Comparison of ENCODE assay signal across 30 cellular contexts in the genomic region with DNA sequence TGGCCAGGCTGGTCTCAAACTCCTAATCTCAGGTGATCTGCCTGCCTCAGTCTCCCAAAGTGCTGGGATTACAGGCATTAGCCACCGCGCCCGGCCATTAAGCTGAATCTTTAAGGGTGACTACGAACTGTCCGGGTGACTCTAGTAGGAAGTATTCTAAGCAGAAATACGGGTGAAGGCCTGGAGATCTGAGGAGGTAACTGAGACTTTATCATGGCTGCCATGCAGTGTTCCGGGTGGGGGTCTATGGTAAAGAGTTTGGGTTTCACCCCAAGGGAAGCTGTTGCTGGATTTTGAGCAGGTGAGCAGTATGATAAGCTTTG.
"Had no signal": no experiment of that assay in that cellular context is flagged by ENCODE, and none has a peak within 500 bp of the region (broad histone marks: within the 10 kb centered on the region; RNA-seq: fewer than 3 reads in every experiment).

No MANE protein-coding gene starts in this region.

- H3K9me3 ChIP-seq: neutrophil, ovary, psoas muscle, spleen, suprapubic skin, testis, tibial artery, transverse colon, upper lobe of right lung, uterus had no signal

- ATAC-seq: naive thymus-derived CD8-positive, alpha-beta T cell; natural killer cell treated with Interleukin-12 subunit alpha and Interleukin-12 subunit beta and Interleukin-15 and Interleukin-18, amount 100 ng/mL, for 72 hours; psoas muscle; right cardiac atrium; sciatic nerve; stimulated activated memory B cell treated with anti-CD40 and anti-IgM and Interleukin-4, amounts not matched to agents 10 μg/mL and 1 μg/mL and 100 μg/mL, for 72 hours; stimulated activated naive CD8-positive, alpha-beta T cell treated with anti-CD3 and anti-CD28 coated beads, Interleukin-15, amount 100 ng/mL, for 72 hours; stimulated activated naive CD8-positive, alpha-beta T cell treated with anti-CD3 and anti-CD28 coated beads, Interleukin-15, Interleukin-2, amounts not matched to agents 100 U/mL and 50 U/mL, for 24 hours; upper lobe of right lung had no signal

- H3K27ac ChIP-seq: neutrophil, ovary, parathyroid adenoma, psoas muscle, skin epidermis, suprapubic skin, testis, tibial artery, transverse colon, upper lobe of right lung, uterus had no signal

- DNase-seq: naive thymus-derived CD8-positive, alpha-beta T cell; nephron progenitor cell; nucleus accumbens; ovary; posterior cingulate gyrus; psoas muscle; right cardiac atrium; spleen; stimulated activated CD4-positive, alpha-beta T cell treated with anti-CD3 and anti-CD28 coated beads, Interleukin-12 subunit alpha, Interleukin-12 subunit beta, amount 100 ng/mL, for 4 hours; stimulated activated CD4-positive, alpha-beta T cell treated with anti-CD3 and anti-CD28 coated beads, Interleukin-1b, Interleukin-23, amount 100 ng/mL, for 48 hours; stimulated activated CD4-positive, alpha-beta T cell treated with anti-CD3 and anti-CD28 coated beads, Interleukin-4, amount 100 ng/mL, for 1 hour; stimulated activated CD4-positive, alpha-beta T cell treated with anti-CD3 and anti-CD28 coated beads, Interleukin-4, amount 100 ng/mL, for 4 hours; stimulated activated CD8-positive, alpha-beta memory T cell treated with anti-CD3 and anti-CD28 coated beads, Interleukin-4, amount 100 ng/mL, for 48 hours; stimulated activated naive CD4-positive, alpha-beta T cell; stimulated activated naive CD8-positive, alpha-beta T cell treated with anti-CD3 and anti-CD28 coated beads, Interleukin-15, amount 100 ng/mL, for 72 hours; stimulated activated naive CD8-positive, alpha-beta T cell treated with anti-CD3 and anti-CD28 coated beads, Interleukin-15, Interleukin-2, amounts not matched to agents 100 U/mL and 50 U/mL, for 24 hours; substantia nigra; testis; tibial artery; transverse colon; upper lobe of right lung; uterus had no signal

- H3K4me2 ChIP-seq: smooth muscle cell had no signal

- H3K79me2 ChIP-seq: parathyroid adenoma had no signal

- H3K36me3 ChIP-seq: neutrophil, ovary, spleen, suprapubic skin, tibial artery, transverse colon, upper lobe of right lung, uterus had no signal

- H3K27me3 ChIP-seq: neutrophil, ovary, spleen, suprapubic skin, testis, tibial artery, transverse colon, upper lobe of right lung, uterus had no signal

- H3K4me3 ChIP-seq: ovary, psoas muscle, skin epidermis, smooth muscle cell, spleen, suprapubic skin, testis, tibial artery, transverse colon, upper lobe of right lung, uterus had no signal

- H3K9ac ChIP-seq: parathyroid adenoma had no signal

- H3K4me1 ChIP-seq: uterus had no signal

- H2AFZ ChIP-seq: parathyroid adenoma had no signal
